Comparison of ENCODE assay signal across 27 cellular contexts in genomic region chr6:133632906-133633305, GRCh38.
"Had no signal": no experiment of that assay in that cellular context is flagged by ENCODE, and none has a peak within 500 bp of the region (broad histone marks: within the 10 kb centered on the region; RNA-seq: fewer than 3 reads in every experiment).

No MANE protein-coding gene starts in this region.

- H3K4me1 ChIP-seq: adrenal gland had no signal

- H3K27me3 Mint-ChIP-seq: activated CD4-positive, alpha-beta memory T cell treated with anti-CD3 and anti-CD28 coated beads for 36 hours; activated CD4-positive, alpha-beta T cell treated with anti-CD3 and anti-CD28 coated beads, Interleukin-2, amount 10 ng/mL, durations not matched to agents 7 days and 5 days; activated naive CD4-positive, alpha-beta T cell treated with anti-CD3 and anti-CD28 coated beads, Interleukin-2, amount 10 ng/mL, durations not matched to agents 7 days and 5 days had no signal

- H3K36me3 Mint-ChIP-seq: activated CD4-positive, alpha-beta memory T cell treated with anti-CD3 and anti-CD28 coated beads for 36 hours; activated naive CD4-positive, alpha-beta T cell treated with anti-CD3 and anti-CD28 coated beads, Interleukin-2, amount 10 ng/mL, durations not matched to agents 7 days and 5 days; activated naive CD8-positive, alpha-beta T cell treated with anti-CD3 and anti-CD28 coated beads for 36 hours had no signal

- H3K27ac Mint-ChIP-seq: activated CD4-positive, alpha-beta memory T cell treated with anti-CD3 and anti-CD28 coated beads for 36 hours; activated CD4-positive, alpha-beta T cell treated with anti-CD3 and anti-CD28 coated beads, Interleukin-2, amount 10 ng/mL, durations not matched to agents 7 days and 5 days; activated naive CD4-positive, alpha-beta T cell treated with anti-CD3 and anti-CD28 coated beads, Interleukin-2, amount 10 ng/mL, durations not matched to agents 7 days and 5 days; activated naive CD8-positive, alpha-beta T cell treated with anti-CD3 and anti-CD28 coated beads for 36 hours; activated T-cell treated with anti-CD3 and anti-CD28 coated beads, Interleukin-2, amount 50 U/mL, for 72 hours; activated T-helper 2 cell treated with anti-CD3 and anti-CD28 coated beads, Interferon-gamma antibody, Interleukin-2, Interleukin-4, amounts not matched to agents 10 μg/mL and 5 μg/mL and 100 μg/mL, durations not matched to agents 14 hours and 24 hours and 36 hours had no signal

- H3K27ac ChIP-seq: adrenal gland, VCaP had no signal

- ATAC-seq: activated T-cell treated with anti-CD3 and anti-CD28 coated beads, Interleukin-2, amount 50 U/mL, for 72 hours; Panc1; Right ventricle myocardium inferior had no signal

- H3K36me3 ChIP-seq: adrenal gland had no signal

- H3K9ac ChIP-seq: SK-N-SH had no signal

- H3K4me1 Mint-ChIP-seq: activated CD4-positive, alpha-beta T cell treated with anti-CD3 and anti-CD28 coated beads, Interleukin-2, amount 10 ng/mL, durations not matched to agents 7 days and 5 days; activated naive CD4-positive, alpha-beta T cell treated with anti-CD3 and anti-CD28 coated beads, Interleukin-2, amount 10 ng/mL, durations not matched to agents 7 days and 5 days; activated naive CD8-positive, alpha-beta T cell treated with anti-CD3 and anti-CD28 coated beads for 36 hours had no signal

- H3K9me3 ChIP-seq: adrenal gland, SK-N-SH had no signal

- H3K4me3 Mint-ChIP-seq: activated CD4-positive, alpha-beta memory T cell treated with anti-CD3 and anti-CD28 coated beads for 36 hours; activated CD4-positive, alpha-beta T cell treated with anti-CD3 and anti-CD28 coated beads, Interleukin-2, amount 10 ng/mL, durations not matched to agents 7 days and 5 days; activated naive CD4-positive, alpha-beta T cell treated with anti-CD3 and anti-CD28 coated beads, Interleukin-2, amount 10 ng/mL, durations not matched to agents 7 days and 5 days; activated naive CD8-positive, alpha-beta T cell treated with anti-CD3 and anti-CD28 coated beads for 36 hours; activated T-cell treated with anti-CD3 and anti-CD28 coated beads, Interleukin-2, amount 50 U/mL, for 72 hours had no signal

- H3K27me3 ChIP-seq: adrenal gland had no signal

- H3K4me3 ChIP-seq: adrenal gland had no signal

- H3K9me3 Mint-ChIP-seq: activated CD4-positive, alpha-beta memory T cell treated with anti-CD3 and anti-CD28 coated beads for 36 hours; activated CD4-positive, alpha-beta T cell treated with anti-CD3 and anti-CD28 coated beads, Interleukin-2, amount 10 ng/mL, durations not matched to agents 7 days and 5 days; activated naive CD4-positive, alpha-beta T cell treated with anti-CD3 and anti-CD28 coated beads, Interleukin-2, amount 10 ng/mL, durations not matched to agents 7 days and 5 days; activated naive CD8-positive, alpha-beta T cell treated with anti-CD3 and anti-CD28 coated beads for 36 hours; activated T-cell treated with anti-CD3 and anti-CD28 coated beads, Interleukin-2, amount 50 U/mL, for 72 hours; activated T-helper 2 cell treated with anti-CD3 and anti-CD28 coated beads, Interferon-gamma antibody, Interleukin-2, Interleukin-4, amounts not matched to agents 10 μg/mL and 5 μg/mL and 100 μg/mL, durations not matched to agents 14 hours and 24 hours and 36 hours had no signal

- DNase-seq: activated CD4-positive, alpha-beta memory T cell treated with anti-CD3 and anti-CD28 coated beads for 36 hours; activated CD4-positive, alpha-beta T cell treated with anti-CD3 and anti-CD28 coated beads, Interleukin-2, amount 10 ng/mL, durations not matched to agents 7 days and 5 days; activated CD4-positive, CD25-positive, alpha-beta regulatory T cell; activated gamma-delta T cell treated with Interleukin-2 at 50 U/mL for 16 hours; activated naive CD4-positive, alpha-beta T cell treated with anti-CD3 and anti-CD28 coated beads, Interleukin-2, amount 10 ng/mL, durations not matched to agents 7 days and 5 days; activated naive CD8-positive, alpha-beta T cell treated with anti-CD3 and anti-CD28 coated beads for 36 hours; activated T-cell treated with anti-CD3 and anti-CD28 coated beads, Interleukin-2, amount 50 U/mL, for 72 hours; adrenal gland; anterior cingulate cortex; cerebellar nuclear complex; KBM-7; NCI-H1105 treated with DMSO at 0.1 percent for 48 hours; NCI-H1436 treated with DMSO at 0.1 percent for 48 hours; NCI-H187 treated with DMSO at 0.1 percent for 48 hours; NCI-H2081 treated with DMSO at 0.1 percent for 48 hours; NCI-H446; NCI-H526; NCI-H774; NK-92 treated with Interleukin-12 subunit alpha and Interleukin-12 subunit beta, amount 100 ng/mL, for 24 hours; OCI-M1; RPMI8226; SK-N-SH; T-helper 1 cell had no signal
